ENCODE assay signal across 1 cellular context in genomic region chr15:80058044-80058443, GRCh38.
TF ChIP-seq lines count a peak whose summit lies in the region.

No MANE protein-coding gene starts in this region.

TF ChIP-seq in K562, 482 proteins besides CTCF, POLR2A, EP300 and RAD21:
- TF ChIP-seq CREB5 (CRISPR knock-in tag; IDR thresholded peaks at IDR 0.05) = no peak
- TF ChIP-seq CREB3 (tag; conservative IDR thresholded peaks at IDR 0.05; ENCODE audit: low read depth) = no peak
- no peak for TF ChIP-seq REST (CRISPR knock-in tag; IDR thresholded peaks at IDR 0.05; ENCODE audit: low read depth)
- no peak for TF ChIP-seq ZC3H8 (IDR thresholded peaks at IDR 0.05)
- TF ChIP-seq TCF7 (IDR thresholded peaks at IDR 0.05; ENCODE audit: borderline replicate concordance) = no peak
- TF ChIP-seq TBP (optimal IDR thresholded peaks at IDR 0.05; ENCODE audit: low read depth, low read length) = no peak
- no peak for TF ChIP-seq DEAF1 (CRISPR knock-in tag; IDR thresholded peaks at IDR 0.05)
- no peak for TF ChIP-seq SREBF2 (CRISPR knock-in tag; IDR thresholded peaks at IDR 0.05)
- no peak for TF ChIP-seq HINFP (tag; conservative IDR thresholded peaks at IDR 0.05; ENCODE audit: low read depth)
- no peak for TF ChIP-seq ATF3 (IDR thresholded peaks at IDR 0.05)
- TF ChIP-seq ATF3 (CRISPR knock-in tag; conservative IDR thresholded peaks at IDR 0.05) = no peak
- TF ChIP-seq CHCHD3 (CRISPR knock-in tag; IDR thresholded peaks at IDR 0.05) = no peak
- no peak for TF ChIP-seq ELK1 (CRISPR knock-in tag; IDR thresholded peaks at IDR 0.05)
TF ChIP-seq in K562: peak in this region for 0.
